In genomic region chr6:142853244-142854180, GRCh38 we compare ENCODE assay signal across 10 cellular contexts.
DNase-seq lines count a peak whose midpoint lies in the region; ATAC-seq and TF ChIP-seq lines count a peak whose summit lies in the region.
"Had no signal": no experiment of that assay in that cellular context is flagged by ENCODE, and none has a peak within 500 bp of the region (broad histone marks: within the 10 kb centered on the region; RNA-seq: fewer than 3 reads in every experiment).

No MANE protein-coding gene starts in this region.

- H3K4me1 ChIP-seq in skeletal muscle satellite cell (ENCODE audit: control insufficient read depth, insufficient read depth, low read length), result peaks cover 44% of the 10 kb centered on the region

- no peaks in the 10 kb centered on the region for H3K27me3 Mint-ChIP-seq in activated CD4-positive, alpha-beta T cell treated with anti-CD3 and anti-CD28 coated beads, Interleukin-2, amount 10 ng/mL, durations not matched to agents 24 days and 14 days

- H3K9me3 ChIP-seq in skeletal muscle satellite cell (replicated peaks; ENCODE audit: low read length), result no peaks in the 10 kb centered on the region

- peaks cover 91% of the 10 kb centered on the region for H3K4me1 Mint-ChIP-seq in activated CD4-positive, alpha-beta T cell treated with anti-CD3 and anti-CD28 coated beads, Interleukin-2, amount 10 ng/mL, durations not matched to agents 24 days and 14 days

- DNase-seq in activated CD4-positive, alpha-beta T cell treated with anti-CD3 and anti-CD28 coated beads, Interleukin-2, amount 10 ng/mL, durations not matched to agents 24 days and 14 days, result peak; percentile 56
- DNase-seq in activated CD4-positive, alpha-beta T cell treated with anti-CD3 and anti-CD28 coated beads, Interleukin-2, amount 50 U/mL, for 48 hours, result no peak
- DNase-seq in RPMI7951 (ENCODE audit: low read depth) (peak; percentile 74), epithelial cell of esophagus (ENCODE audit: low read depth) (peak; percentile 81), NK-92 (lab: John Stamatoyannopoulos, UW; ENCODE audit: unreplicated experiment) (no peak)
- DNase-seq: NCI-H187 treated with DMSO at 0.1 percent for 48 hours had no signal

- H3K36me3 ChIP-seq in skeletal muscle satellite cell (ENCODE audit: insufficient read depth, low read length), result no peaks in the 10 kb centered on the region

- intact Hi-C loops in activated CD4-positive, alpha-beta T cell treated with anti-CD3 and anti-CD28 coated beads, Interleukin-2, amount 10 ng/mL, durations not matched to agents 24 days and 14 days (cut with micrococcal nuclease), result no loop called here

- H3K4me2 ChIP-seq in skeletal muscle satellite cell (ENCODE audit: low read length), result peak overlapping the region; percentile 32

- H3K9ac ChIP-seq in skeletal muscle satellite cell (ENCODE audit: low read depth, low read length), result peak overlapping the region; percentile 18

- peak overlapping the region; percentile 97 for H3K27ac Mint-ChIP-seq in activated CD4-positive, alpha-beta T cell treated with anti-CD3 and anti-CD28 coated beads, Interleukin-2, amount 10 ng/mL, durations not matched to agents 24 days and 14 days

- peaks cover 37% of the 10 kb centered on the region for H3K36me3 Mint-ChIP-seq in activated CD4-positive, alpha-beta T cell treated with anti-CD3 and anti-CD28 coated beads, Interleukin-2, amount 10 ng/mL, durations not matched to agents 24 days and 14 days (ENCODE audit: low read depth)

- H3K4me3 ChIP-seq in epithelial cell of esophagus (ENCODE audit: low read length), result no peak overlapping the region
- H3K4me3 ChIP-seq in skeletal muscle satellite cell (ENCODE audit: low read length), result no peak overlapping the region
- H3K4me3 ChIP-seq: skin epidermis had no signal

- no peaks in the 10 kb centered on the region for H3K27me3 ChIP-seq in skeletal muscle satellite cell (ENCODE audit: control insufficient read depth, insufficient read depth, low read length)

- peak overlapping the region; percentile 83 for H3K4me3 Mint-ChIP-seq in activated CD4-positive, alpha-beta T cell treated with anti-CD3 and anti-CD28 coated beads, Interleukin-2, amount 10 ng/mL, durations not matched to agents 24 days and 14 days

- ATAC-seq in HG03439 (IDR thresholded peaks at IDR 0.05; ENCODE audit: unreplicated experiment) (no peak), HG03025 (IDR thresholded peaks at IDR 0.05; ENCODE audit: low FRiP score, unreplicated experiment) (no peak)

- no peak for TF ChIP-seq CTCF in epithelial cell of esophagus (IDR thresholded peaks at IDR 0.05; ENCODE audit: insufficient read depth, low read depth, low read length, missing control alignments)

- no peaks in the 10 kb centered on the region for H3K9me3 Mint-ChIP-seq in activated CD4-positive, alpha-beta T cell treated with anti-CD3 and anti-CD28 coated beads, Interleukin-2, amount 10 ng/mL, durations not matched to agents 24 days and 14 days

Comparison
In these comparisons a context has a peak if more than half of its experiments do, and no peak if none do; other contexts are left out.
1. DNase-seq: peak in activated CD4-positive, alpha-beta T cell treated with anti-CD3 and anti-CD28 coated beads, Interleukin-2, amount 10 ng/mL, durations not matched to agents 24 days and 14 days (single experiment), RPMI7951 (single experiment) and epithelial cell of esophagus (single experiment); none in activated CD4-positive, alpha-beta T cell treated with anti-CD3 and anti-CD28 coated beads, Interleukin-2, amount 50 U/mL, for 48 hours (0 of 2) and NK-92 (single experiment).